ENCODE assay signal across 9 cellular contexts in the genomic region with DNA sequence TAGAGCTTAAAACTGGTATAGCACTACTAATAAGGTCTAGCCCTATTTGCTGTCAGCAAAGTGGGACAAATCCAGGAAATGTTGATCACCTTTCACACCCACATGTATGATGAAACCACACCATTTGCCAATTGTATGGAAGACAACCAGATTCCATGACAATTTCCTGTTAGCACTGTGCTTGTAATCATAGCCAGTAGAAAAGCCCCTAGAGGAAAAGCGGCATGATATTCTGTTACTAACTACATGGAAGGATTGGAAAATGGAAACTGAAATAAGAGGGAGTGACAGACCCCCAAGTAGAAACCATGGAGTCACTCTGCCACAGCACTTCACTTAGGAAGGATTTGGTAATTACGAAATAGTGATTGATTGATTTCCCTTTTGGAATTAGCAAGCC. TPM values are rescaled to one million over a fixed set of nuclear protein-coding genes. Genes with fewer than 3 reads are reported as not detected.
DNase-seq lines count a peak whose midpoint lies in the region; ATAC-seq, FAIRE-seq and TF ChIP-seq lines count a peak whose summit lies in the region.
"Had no signal": no experiment of that assay in that cellular context is flagged by ENCODE, and none has a peak within 500 bp of the region (broad histone marks: within the 10 kb centered on the region; RNA-seq: fewer than 3 reads in every experiment).

No MANE protein-coding gene starts in this region.

- H3K4me1 ChIP-seq in transverse colon = peaks cover 3 to 46% (median 26%) of the 10 kb centered on the region in 4 donors

- no peak for TF ChIP-seq EP300 in transverse colon (IDR thresholded peaks at IDR 0.05; ENCODE audit: low read depth)

- peaks cover 73% of the 10 kb centered on the region for H3K4me1 Mint-ChIP-seq in activated naive CD4-positive, alpha-beta T cell treated with anti-CD3 and anti-CD28 coated beads for 36 hours (ENCODE audit: low read depth)
- H3K4me1 Mint-ChIP-seq in activated naive CD8-positive, alpha-beta T cell treated with anti-CD3 and anti-CD28 coated beads for 36 hours = peaks cover 64% of the 10 kb centered on the region

- no peak for TF ChIP-seq POLR2A in transverse colon (IDR thresholded peaks at IDR 0.05)

- in situ Hi-C loops in transverse colon (cut with MboI; ENCODE audit: low pct_ligation_motif_present in 1 of 4, low pct_unique_long_range_greater_than_20kb in 1 of 4, low sequenced_read_pairs in 3 of 4) = loop anchor here in 1 of 4 donors (25.0 kb wide), 1 partner anchor 322 kb away; a partner anchor contains a TSS

- H3K4me3 Mint-ChIP-seq in activated naive CD4-positive, alpha-beta T cell treated with anti-CD3 and anti-CD28 coated beads for 36 hours = peak overlapping the region; percentile 71
- H3K4me3 Mint-ChIP-seq in activated naive CD8-positive, alpha-beta T cell treated with anti-CD3 and anti-CD28 coated beads for 36 hours = peak overlapping the region; percentile 53

- CTCF ChIA-PET in activated naive CD4-positive, alpha-beta T cell treated with anti-CD3 and anti-CD28 coated beads for 36 hours (lab: Charles Lee) = interaction anchor here (0.6 to 1.1 kb wide), 3 partner anchors 10 to 21 kb away, joined by 3 read pairs; no protein-coding TSS in a partner anchor

- no peaks in the 10 kb centered on the region for H3K27me3 ChIP-seq in transverse colon

- DNase-seq in activated naive CD4-positive, alpha-beta T cell treated with anti-CD3 and anti-CD28 coated beads for 36 hours = no peak
- no peak for DNase-seq in activated naive CD4-positive, alpha-beta T cell treated with anti-CD3 and anti-CD28 coated beads, Interleukin-2, amount 50 U/mL, for 16 hours
- DNase-seq in activated naive CD8-positive, alpha-beta T cell treated with anti-CD3 and anti-CD28 coated beads for 36 hours = no peak
- DNase-seq in transverse colon (no peak), A172 (ENCODE audit: low spot score) (no peak), NCI-H526 treated with DMSO at 0.1 percent for 48 hours (lab: John Stamatoyannopoulos, UW) (no peak)
- DNase-seq: GF-D8 had no signal

- FAIRE-seq in islet of Langerhans (lab: Jason Lieb, UNC) = peak; percentile 83

- H3K27ac ChIP-seq in transverse colon = peak overlapping the region; percentile 50 to 94 (median 78)

- H3K4me3 ChIP-seq in transverse colon = peak overlapping the region in 1 of 4 donors; percentile 58

- intact Hi-C loops in activated naive CD4-positive, alpha-beta T cell treated with anti-CD3 and anti-CD28 coated beads for 36 hours (cut with micrococcal nuclease) = loop anchor here (5.0 to 10.0 kb wide), 5 partner anchors 167 to 1749 kb away; a partner anchor contains a TSS
- intact Hi-C loops in transverse colon (cut with DNase I; ENCODE audit: low total_unique reads) = no loop called here

- ATAC-seq in GM21447 (IDR thresholded peaks at IDR 0.05; ENCODE audit: unreplicated experiment) = no peak

- no peaks in the 10 kb centered on the region for H3K27me3 Mint-ChIP-seq in activated naive CD4-positive, alpha-beta T cell treated with anti-CD3 and anti-CD28 coated beads for 36 hours (ENCODE audit: low read depth)
- no peaks in the 10 kb centered on the region for H3K27me3 Mint-ChIP-seq in activated naive CD8-positive, alpha-beta T cell treated with anti-CD3 and anti-CD28 coated beads for 36 hours

- H3K9me3 ChIP-seq in transverse colon = no peaks in the 10 kb centered on the region

- 65 to 77% methylated on average over 2 of the region's 2 CpGs for WGBS in transverse colon (ENCODE audit: low coverage in 1 of 2), 2 donors

- TF ChIP-seq CTCF in transverse colon (IDR thresholded peaks at IDR 0.05) = no peak

- no peaks in the 10 kb centered on the region for H3K36me3 ChIP-seq in transverse colon

- H3K36me3 Mint-ChIP-seq in activated naive CD4-positive, alpha-beta T cell treated with anti-CD3 and anti-CD28 coated beads for 36 hours (ENCODE audit: low read depth) = peaks cover 3% of the 10 kb centered on the region
- H3K36me3 Mint-ChIP-seq in activated naive CD8-positive, alpha-beta T cell treated with anti-CD3 and anti-CD28 coated beads for 36 hours = peaks cover 3% of the 10 kb centered on the region

- H3K27ac Mint-ChIP-seq in activated naive CD4-positive, alpha-beta T cell treated with anti-CD3 and anti-CD28 coated beads for 36 hours = no peak overlapping the region
- no peak overlapping the region for H3K27ac Mint-ChIP-seq in activated naive CD8-positive, alpha-beta T cell treated with anti-CD3 and anti-CD28 coated beads for 36 hours

- H3K9me3 Mint-ChIP-seq in activated naive CD4-positive, alpha-beta T cell treated with anti-CD3 and anti-CD28 coated beads for 36 hours = no peaks in the 10 kb centered on the region
- no peaks in the 10 kb centered on the region for H3K9me3 Mint-ChIP-seq in activated naive CD8-positive, alpha-beta T cell treated with anti-CD3 and anti-CD28 coated beads for 36 hours

RNA-seq across cellular contexts. Expression of a gene that starts 0.9 kb away (rescaled TPM):
- 1 to 10 TPM in 1 of 2 experiments, under 1 TPM in 1; 0.91 to 1.4 TPM for total RNA-seq in activated naive CD4-positive, alpha-beta T cell treated with anti-CD3 and anti-CD28 coated beads for 36 hours
- under 1 TPM; 0.35 to 0.44 TPM for total RNA-seq in activated naive CD8-positive, alpha-beta T cell treated with anti-CD3 and anti-CD28 coated beads for 36 hours
- total RNA-seq in transverse colon = 10 to 100 TPM in 1 of 4 donors, 1 to 10 TPM in 2, not detected in 1; 1.9 to 13.2 (median 5.5) TPM
- not detected in 2 replicates for total RNA-seq in A172 (2014; rRNA removed; shearing (Covaris generic))

RNA-seq across cellular contexts. Expression of a gene that starts 3.3 kb away (rescaled TPM):
- total RNA-seq in activated naive CD4-positive, alpha-beta T cell treated with anti-CD3 and anti-CD28 coated beads for 36 hours = 1 to 10 TPM; 4.6 to 5.3 TPM
- 1 to 10 TPM; 3.8 to 4.0 TPM for total RNA-seq in activated naive CD8-positive, alpha-beta T cell treated with anti-CD3 and anti-CD28 coated beads for 36 hours
- total RNA-seq in transverse colon = 10 to 100 TPM in 3 of 4 donors, 1 to 10 TPM in 1; 7.1 to 22.7 (median 16.3) TPM
- 7.0 and 8.2 TPM in 2 replicates for total RNA-seq in A172 (2014; rRNA removed; shearing (Covaris generic))

RNA-seq across cellular contexts. Expression of a gene that starts 14.0 kb away (rescaled TPM):
- 10 to 100 TPM; 13.7 to 14.5 TPM for total RNA-seq in activated naive CD4-positive, alpha-beta T cell treated with anti-CD3 and anti-CD28 coated beads for 36 hours
- total RNA-seq in activated naive CD8-positive, alpha-beta T cell treated with anti-CD3 and anti-CD28 coated beads for 36 hours = 10 to 100 TPM; 10.7 to 10.9 TPM
- total RNA-seq in transverse colon = 10 to 100 TPM; 12.0 to 28.7 (median 20.0) TPM
- 21.9 and 27.6 TPM in 2 replicates for total RNA-seq in A172 (2014; rRNA removed; shearing (Covaris generic))
